Comparison of ENCODE assay signal across 10 cellular contexts in genomic region chr5:67350600-67351315, GRCh38.
A peak's percentile ranks its signal among the peaks of the same experiment; 100 is the strongest.
DNase-seq lines count a peak whose midpoint lies in the region; ATAC-seq, FAIRE-seq and TF ChIP-seq lines count a peak whose summit lies in the region.
"Had no signal": no experiment of that assay in that cellular context is flagged by ENCODE, and none has a peak within 500 bp of the region (broad histone marks: within the 10 kb centered on the region; RNA-seq: fewer than 3 reads in every experiment).

No MANE protein-coding gene starts in this region.

- 56 to 61% methylated on average over 14 of the region's 14 CpGs for WGBS in upper lobe of left lung, 2 donors

- H2AFZ ChIP-seq in endothelial cell of umbilical vein (ENCODE audit: low read depth, low read length): peak overlapping the region; percentile 41

- H3K36me3 ChIP-seq in endothelial cell of umbilical vein (ENCODE audit: control insufficient read depth in 2 of 2, extremely low read depth in 1 of 2, insufficient read depth in 2 of 2, low read length in 2 of 2) (no peaks in the 10 kb centered on the region), upper lobe of left lung (no peaks in the 10 kb centered on the region), A673 (ENCODE audit: insufficient read depth, low read length, poor library complexity, severe bottlenecking) (no peaks in the 10 kb centered on the region)
- H3K36me3 ChIP-seq: SJSA1 had no signal

- intact Hi-C loops in left cardiac atrium (cut with DNase I): no loop called here
- intact Hi-C loops in cardiac septum (cut with DNase I): no loop called here
- intact Hi-C loops in endothelial cell of umbilical vein (cut with micrococcal nuclease): no loop called here
- intact Hi-C loops in A673 (cut with micrococcal nuclease; ENCODE audit: unreplicated experiment): no loop called here

- TF ChIP-seq EP300 in upper lobe of left lung (IDR thresholded peaks at IDR 0.05): no peak

- dilution Hi-C loops in endothelial cell of umbilical vein (cut with MboI; ENCODE audit: extremely low pct_ligation_motif_present, low sequenced_read_pairs): no loop called here

- H3K27me3 ChIP-seq in endothelial cell of umbilical vein (ENCODE audit: control insufficient read depth in 2 of 2, insufficient read depth in 2 of 2, low read length in 2 of 2): no peaks in the 10 kb centered on the region
- no peaks in the 10 kb centered on the region for H3K27me3 ChIP-seq in upper lobe of left lung
- H3K27me3 ChIP-seq in A673 (replicated peaks; ENCODE audit: insufficient read depth, low read depth, low read length, poor library complexity): no peaks in the 10 kb centered on the region
- H3K27me3 ChIP-seq: SJSA1 had no signal

- H3K4me1 ChIP-seq in endothelial cell of umbilical vein (ENCODE audit: control insufficient read depth, extremely low read depth, insufficient read depth, low read length) (no peaks in the 10 kb centered on the region), upper lobe of left lung (peaks cover 0 to 13% (median 5%) of the 10 kb centered on the region in 4 donors), A673 (ENCODE audit: insufficient read depth, low read length, poor library complexity, severe bottlenecking) (peaks cover 17% of the 10 kb centered on the region)

- no peak for FAIRE-seq in endothelial cell of umbilical vein (lab: Jason Lieb, UNC)

- no peaks in the 10 kb centered on the region for H3K9me1 ChIP-seq in endothelial cell of umbilical vein (replicated peaks; ENCODE audit: control insufficient read depth, extremely low read depth, insufficient read depth, low read length)

- peak; percentile 38 to 52 for ATAC-seq in left cardiac atrium
- ATAC-seq in upper lobe of left lung (ENCODE audit: low FRiP score in 2 of 2): peak; percentile 51 to 56
- no peak for ATAC-seq in GM19395 (IDR thresholded peaks at IDR 0.05; ENCODE audit: unreplicated experiment)

- no peaks in the 10 kb centered on the region for H3K79me2 ChIP-seq in endothelial cell of umbilical vein (ENCODE audit: control insufficient read depth, insufficient read depth, low read length)

- H3K9ac ChIP-seq in endothelial cell of umbilical vein (replicated peaks; ENCODE audit: extremely low read depth, insufficient read depth, low read length): no peak overlapping the region

- TF ChIP-seq CTCF in endothelial cell of umbilical vein (IDR thresholded peaks at IDR 0.05; ENCODE audit: extremely low read depth in 1 of 2, insufficient read depth in 1 of 2, low read depth in 1 of 2, low read length in 2 of 2): no peak
- TF ChIP-seq CTCF in upper lobe of left lung (IDR thresholded peaks at IDR 0.05): no peak
- no peak for TF ChIP-seq CTCF in A673 (conservative IDR thresholded peaks at IDR 0.05; ENCODE audit: low read depth, low read length)

- TF ChIP-seq POLR2A in endothelial cell of umbilical vein (IDR thresholded peaks at IDR 0.05; ENCODE audit: low read depth, low read length) (no peak), upper lobe of left lung (IDR thresholded peaks at IDR 0.05) (no peak)

- DNase-seq in left cardiac atrium (peak; percentile 33), cardiac septum (ENCODE audit: low spot score) (no peak), NOMO-1 (lab: John Stamatoyannopoulos, UW; ENCODE audit: unreplicated experiment in 2 of 2) (peak; percentile 82 to 92), endothelial cell of umbilical vein (ENCODE audit: low read depth, low spot score) (peak; percentile 12), upper lobe of left lung (peak; percentile 28 to 30), A673 (ENCODE audit: low spot score) (no peak), HEK293T (ENCODE audit: extremely low spot score) (no peak)

- H3K4me3 ChIP-seq in endothelial cell of umbilical vein (replicated peaks in 1 of 3; ENCODE audit: insufficient read depth in 1 of 3, low read depth in 1 of 3, low read length in 3 of 3) (no peak overlapping the region), upper lobe of left lung (peak overlapping the region in 1 of 4 donors; percentile 0), A673 (ENCODE audit: low read depth, low read length, poor library complexity, severe bottlenecking) (no peak overlapping the region)
- H3K4me3 ChIP-seq: SJSA1 had no signal

- CTCF ChIA-PET in endothelial cell of umbilical vein (lab: Charles Lee) (interaction anchor here (1.2 to 1.8 kb wide), 2 partner anchors 9 kb away, joined by 4 to 6 read pairs; no protein-coding TSS in a partner anchor), A673 (lab: Charles Lee) (no interaction called here), HEK293T (lab: Yijun Ruan, JAX) (interaction anchor here (0.5 kb wide), 1 partner anchor 620 kb away, joined by 3 read pairs; no protein-coding TSS in a partner anchor)

- no peaks in the 10 kb centered on the region for H4K20me1 ChIP-seq in endothelial cell of umbilical vein (replicated peaks; ENCODE audit: control insufficient read depth, extremely low read depth, insufficient read depth, low read length)

- H3K27ac ChIP-seq in endothelial cell of umbilical vein (ENCODE audit: insufficient read depth, low read depth, low read length): no peak overlapping the region
- peak overlapping the region in 1 of 4 donors; percentile 39 for H3K27ac ChIP-seq in upper lobe of left lung
- no peak overlapping the region for H3K27ac ChIP-seq in A673 (ENCODE audit: low read depth, low read length, poor library complexity, severe bottlenecking)
- H3K27ac ChIP-seq: HL-60, SJSA1 had no signal

- no peak overlapping the region for H3K4me2 ChIP-seq in endothelial cell of umbilical vein (ENCODE audit: insufficient read depth, low read length)

- BruUV-seq in endothelial cell of umbilical vein (replicated peaks; lab: Mats Ljungman, UMichigan) (no TSS peak), A673 (replicated peaks; lab: Mats Ljungman, UMichigan) (no TSS peak)

- POLR2A ChIA-PET in endothelial cell of umbilical vein (lab: Charles Lee) (no interaction called here), A673 (lab: Charles Lee; ENCODE audit: low non-redundant PET) (no interaction called here), HEK293T (lab: Yijun Ruan, JAX) (no interaction called here)

- no peaks in the 10 kb centered on the region for H3K9me3 ChIP-seq in endothelial cell of umbilical vein (replicated peaks; ENCODE audit: control insufficient read depth, insufficient read depth, low read length)
- H3K9me3 ChIP-seq in upper lobe of left lung: no peaks in the 10 kb centered on the region
- H3K9me3 ChIP-seq in A673 (ENCODE audit: low read depth, low read length, poor library complexity, severe bottlenecking): peaks cover 11% of the 10 kb centered on the region
- H3K9me3 ChIP-seq: SJSA1 had no signal

TF ChIP-seq in endothelial cell of umbilical vein, 7 proteins besides CTCF, POLR2A, EP300 and RAD21:
- TF ChIP-seq GATA2 (IDR thresholded peaks at IDR 0.05; ENCODE audit: insufficient read depth, insufficient read length, low read depth, low read length): no peak
- TF ChIP-seq MYC (IDR thresholded peaks at IDR 0.05; ENCODE audit: low read depth, low read length): no peak
- no peak for TF ChIP-seq EZH2 (IDR thresholded peaks at IDR 0.05; ENCODE audit: borderline replicate concordance, low read depth, low read length, severe bottlenecking)
- TF ChIP-seq MAX (IDR thresholded peaks at IDR 0.05; ENCODE audit: insufficient read depth, insufficient read length): no peak
- TF ChIP-seq JUN (IDR thresholded peaks at IDR 0.05; ENCODE audit: borderline replicate concordance, insufficient read depth, insufficient read length, low read depth): no peak
- no peak for TF ChIP-seq POLR2AphosphoS5 (IDR thresholded peaks at IDR 0.05; ENCODE audit: insufficient read depth, low read depth, low read length)
- TF ChIP-seq FOS (IDR thresholded peaks at IDR 0.05; ENCODE audit: borderline replicate concordance, insufficient read depth, low read length): no peak

TF ChIP-seq in HEK293T, 16 proteins besides CTCF, POLR2A, EP300 and RAD21:
- TF ChIP-seq L3MBTL2 (conservative IDR thresholded peaks at IDR 0.05) (no peak), LEF1 (IDR thresholded peaks at IDR 0.05; ENCODE audit: borderline replicate concordance) (no peak), FOXK2 (IDR thresholded peaks at IDR 0.05) (no peak), ARNT (IDR thresholded peaks at IDR 0.05) (no peak), ZNF384 (IDR thresholded peaks at IDR 0.05) (no peak), HDGF (IDR thresholded peaks at IDR 0.05; ENCODE audit: borderline replicate concordance) (no peak), CTBP1 (IDR thresholded peaks at IDR 0.05; ENCODE audit: borderline replicate concordance) (no peak), FOXA1 (IDR thresholded peaks at IDR 0.05) (no peak), TARDBP (IDR thresholded peaks at IDR 0.05) (no peak), BHLHE40 (IDR thresholded peaks at IDR 0.05; ENCODE audit: borderline replicate concordance) (no peak), NFRKB (IDR thresholded peaks at IDR 0.05) (no peak), SP1 (IDR thresholded peaks at IDR 0.05) (no peak), ELF4 (IDR thresholded peaks at IDR 0.05) (no peak), FOXM1 (IDR thresholded peaks at IDR 0.05; ENCODE audit: borderline replicate concordance) (no peak), PKNOX1 (IDR thresholded peaks at IDR 0.05) (no peak), SUZ12 (IDR thresholded peaks at IDR 0.05) (no peak)
TF ChIP-seq in HEK293T: peak in this region for 0.

Comparison
In these comparisons a context has a peak if more than half of its experiments do, and no peak if none do; other contexts are left out.
1. DNase-seq: peak in left cardiac atrium (single experiment), NOMO-1 (2 of 2), endothelial cell of umbilical vein (single experiment) and upper lobe of left lung (2 of 2); none in cardiac septum (single experiment), A673 (single experiment) and HEK293T (single experiment).